1 cellular context compared by ENCODE assay signal in genomic region chr11:47004595-47005033, GRCh38.
A peak's percentile ranks its signal among the peaks of the same experiment; 100 is the strongest.
TF ChIP-seq lines count a peak whose summit lies in the region.

No MANE protein-coding gene starts in this region.

TF ChIP-seq in SK-N-SH, 30 proteins besides CTCF, POLR2A, EP300 and RAD21 (continued from another document):
- 0 out of 2 replicates have a peak, but pooled peaks have one; percentile 48 for TF ChIP-seq ZBTB33 (IDR thresholded peaks at IDR 0.05; ENCODE audit: borderline replicate concordance, low read depth)
- peak; percentile 79 for TF ChIP-seq FOXJ3 (CRISPR knock-in tag; IDR thresholded peaks at IDR 0.05)
- peak; percentile 70 for TF ChIP-seq MAX (IDR thresholded peaks at IDR 0.05; ENCODE audit: low read depth)
- TF ChIP-seq RFX5 (IDR thresholded peaks at IDR 0.05; ENCODE audit: low read length) = no peak
- TF ChIP-seq CHD2 (IDR thresholded peaks at IDR 0.05; ENCODE audit: low read length, partially characterized antibody) = peak; percentile 79
- TF ChIP-seq EZH2phosphoT487 (IDR thresholded peaks at IDR 0.05; ENCODE audit: borderline replicate concordance, low read depth) = no peak
- TF ChIP-seq SMC3 (IDR thresholded peaks at IDR 0.05; ENCODE audit: low read depth, low read length) = peak; percentile 9; the same call in 1 of the 2 replicates
- peak; percentile 99 for TF ChIP-seq TCF12 (IDR thresholded peaks at IDR 0.05)
- TF ChIP-seq ELF1 (IDR thresholded peaks at IDR 0.05) = 0 out of 2 replicates have a peak, but pooled peaks have one; percentile 48
- TF ChIP-seq JUND (IDR thresholded peaks at IDR 0.05) = peak; percentile 76
- peak; percentile 58 for TF ChIP-seq FOXM1 (IDR thresholded peaks at IDR 0.05; ENCODE audit: low read depth)
- peak; percentile 38; the same call in 1 of the 2 replicates for TF ChIP-seq TAF1 (IDR thresholded peaks at IDR 0.05; ENCODE audit: borderline replicate concordance, low read depth, low read length)
- TF ChIP-seq MXI1 (IDR thresholded peaks at IDR 0.05; ENCODE audit: low read depth, low read length) = 0 out of 2 replicates have a peak, but pooled peaks have one; percentile 57
- TF ChIP-seq MEF2A (IDR thresholded peaks at IDR 0.05; ENCODE audit: borderline replicate concordance, low read depth) = peak; percentile 48; the same call in 1 of the 2 replicates
- TF ChIP-seq NFIC (IDR thresholded peaks at IDR 0.05; ENCODE audit: borderline replicate concordance) = peak; percentile 92
- TF ChIP-seq RCOR1 (IDR thresholded peaks at IDR 0.05; ENCODE audit: low read length) = peak; percentile 90
- TF ChIP-seq, protein P1, sequence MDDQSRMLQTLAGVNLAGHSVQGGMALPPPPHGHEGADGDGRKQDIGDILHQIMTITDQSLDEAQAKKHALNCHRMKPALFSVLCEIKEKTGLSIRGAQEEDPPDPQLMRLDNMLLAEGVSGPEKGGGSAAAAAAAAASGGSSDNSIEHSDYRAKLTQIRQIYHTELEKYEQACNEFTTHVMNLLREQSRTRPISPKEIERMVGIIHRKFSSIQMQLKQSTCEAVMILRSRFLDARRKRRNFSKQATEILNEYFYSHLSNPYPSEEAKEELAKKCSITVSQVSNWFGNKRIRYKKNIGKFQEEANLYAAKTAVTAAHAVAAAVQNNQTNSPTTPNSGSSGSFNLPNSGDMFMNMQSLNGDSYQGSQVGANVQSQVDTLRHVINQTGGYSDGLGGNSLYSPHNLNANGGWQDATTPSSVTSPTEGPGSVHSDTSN (IDR thresholded peaks at IDR 0.05) = peak; percentile 87
- TF ChIP-seq, protein P2, sequence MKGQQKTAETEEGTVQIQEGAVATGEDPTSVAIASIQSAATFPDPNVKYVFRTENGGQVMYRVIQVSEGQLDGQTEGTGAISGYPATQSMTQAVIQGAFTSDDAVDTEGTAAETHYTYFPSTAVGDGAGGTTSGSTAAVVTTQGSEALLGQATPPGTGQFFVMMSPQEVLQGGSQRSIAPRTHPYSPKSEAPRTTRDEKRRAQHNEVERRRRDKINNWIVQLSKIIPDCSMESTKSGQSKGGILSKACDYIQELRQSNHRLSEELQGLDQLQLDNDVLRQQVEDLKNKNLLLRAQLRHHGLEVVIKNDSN (IDR thresholded peaks at IDR 0.05; ENCODE audit: borderline replicate concordance, low read depth) = peak; percentile 51; the same call in 1 of the 2 replicates
- peak; percentile 91; the same call in 1 of the 2 replicates for TF ChIP-seq TEAD4 (IDR thresholded peaks at IDR 0.05; ENCODE audit: borderline replicate concordance, insufficient read depth)
- TF ChIP-seq NRF1 (IDR thresholded peaks at IDR 0.05; ENCODE audit: low read depth, low read length) = no peak
TF ChIP-seq in SK-N-SH: peak in this region for 24.
